In genomic region chr10:110642204-110642979, GRCh38 we compare ENCODE assay signal across 12 cellular contexts. TPM values are rescaled to one million over a fixed set of nuclear protein-coding genes. Genes with fewer than 3 reads are reported as not detected.
A peak's percentile ranks its signal among the peaks of the same experiment; 100 is the strongest.
DNase-seq lines count a peak whose midpoint lies in the region; ATAC-seq and TF ChIP-seq lines count a peak whose summit lies in the region.
"Had no signal": no experiment of that assay in that cellular context is flagged by ENCODE, and none has a peak within 500 bp of the region (broad histone marks: within the 10 kb centered on the region; RNA-seq: fewer than 3 reads in every experiment).

No MANE protein-coding gene starts in this region.

- no peak overlapping the region for H3K27ac ChIP-seq in breast epithelium

- no peak overlapping the region for H3K27ac Mint-ChIP-seq in MCF 10A (ENCODE audit: low read depth, unreplicated experiment)
- no peak overlapping the region for H3K27ac Mint-ChIP-seq in activated B cell treated with CpG ODN at 0.5 μM for 24 hours
- no peak overlapping the region for H3K27ac Mint-ChIP-seq in stimulated activated memory B cell treated with anti-CD40 and anti-IgM and Interleukin-4, amounts not matched to agents 10 μg/mL and 1 μg/mL and 100 μg/mL, for 72 hours

- H3K9ac ChIP-seq in iPS-15b (ENCODE audit: low read depth, low read length), result peak overlapping the region; percentile 3

- peak overlapping the region; percentile 34 for H3K4me3 Mint-ChIP-seq in MCF 10A (ENCODE audit: unreplicated experiment)
- H3K4me3 Mint-ChIP-seq in activated B cell treated with CpG ODN at 0.5 μM for 24 hours, result peak overlapping the region; percentile 70
- peak overlapping the region; percentile 62 for H3K4me3 Mint-ChIP-seq in stimulated activated memory B cell treated with anti-CD40 and anti-IgM and Interleukin-4, amounts not matched to agents 10 μg/mL and 1 μg/mL and 100 μg/mL, for 72 hours

- no TSS peak for BruUV-seq in MCF 10A (replicated peaks; lab: Mats Ljungman, UMichigan)

- peaks cover 10% of the 10 kb centered on the region for H3K4me1 Mint-ChIP-seq in MCF 10A (ENCODE audit: insufficient read depth, unreplicated experiment)
- peaks cover 17% of the 10 kb centered on the region for H3K4me1 Mint-ChIP-seq in activated B cell treated with CpG ODN at 0.5 μM for 24 hours
- H3K4me1 Mint-ChIP-seq in stimulated activated memory B cell treated with anti-CD40 and anti-IgM and Interleukin-4, amounts not matched to agents 10 μg/mL and 1 μg/mL and 100 μg/mL, for 72 hours, result peaks cover 25% of the 10 kb centered on the region

- no peak for ATAC-seq in activated B cell treated with CpG ODN at 0.5 μM for 24 hours (ENCODE audit: low read depth)
- ATAC-seq in stimulated activated memory B cell treated with anti-CD40 and anti-IgM and Interleukin-4, amounts not matched to agents 10 μg/mL and 1 μg/mL and 100 μg/mL, for 72 hours, result no peak
- ATAC-seq in GM18505 (IDR thresholded peaks at IDR 0.05; ENCODE audit: unreplicated experiment), result no peak
- no peak for ATAC-seq in GM21360 (IDR thresholded peaks at IDR 0.05; ENCODE audit: unreplicated experiment)

- TF ChIP-seq POLR2A in breast epithelium (IDR thresholded peaks at IDR 0.05), result no peak
- TF ChIP-seq POLR2A in GM18505 (IDR thresholded peaks at IDR 0.05; ENCODE audit: borderline replicate concordance, extremely low read depth, insufficient read depth, insufficient read length), result no peak

- H3K36me3 ChIP-seq in breast epithelium (no peaks in the 10 kb centered on the region), iPS-15b (ENCODE audit: control insufficient read depth, insufficient read depth, low read length) (no peaks in the 10 kb centered on the region)

- CTCF ChIA-PET in MCF 10A (lab: Yijun Ruan, JAX) (interaction anchor here (0.6 to 1.2 kb wide), 4 partner anchors 30 to 551 kb away, joined by 3 to 6 read pairs (median 4); no protein-coding TSS in a partner anchor), activated B cell treated with CpG ODN at 0.5 μM for 24 hours (lab: Charles Lee) (interaction anchor here (1.9 kb wide), 1 partner anchor 30 kb away, joined by 5 read pairs; no protein-coding TSS in a partner anchor)

- intact Hi-C loops in MCF 10A (cut with micrococcal nuclease), result no loop called here
- intact Hi-C loops in breast epithelium (cut with DNase I; ENCODE audit: low total_unique reads), result no loop called here
- intact Hi-C loops in activated B cell treated with CpG ODN at 0.5 μM for 24 hours (cut with micrococcal nuclease), result no loop called here

- H3K4me3 ChIP-seq in breast epithelium (no peak overlapping the region), iPS-15b (ENCODE audit: low read depth, low read length) (peak overlapping the region; percentile 71)

- no peaks in the 10 kb centered on the region for H3K36me3 Mint-ChIP-seq in MCF 10A (ENCODE audit: insufficient read depth, unreplicated experiment)
- no peaks in the 10 kb centered on the region for H3K36me3 Mint-ChIP-seq in activated B cell treated with CpG ODN at 0.5 μM for 24 hours (ENCODE audit: low read depth)
- H3K36me3 Mint-ChIP-seq in stimulated activated memory B cell treated with anti-CD40 and anti-IgM and Interleukin-4, amounts not matched to agents 10 μg/mL and 1 μg/mL and 100 μg/mL, for 72 hours, result no peaks in the 10 kb centered on the region

- H3K9me3 Mint-ChIP-seq in MCF 10A (ENCODE audit: unreplicated experiment), result no peaks in the 10 kb centered on the region
- no peaks in the 10 kb centered on the region for H3K9me3 Mint-ChIP-seq in activated B cell treated with CpG ODN at 0.5 μM for 24 hours
- H3K9me3 Mint-ChIP-seq in stimulated activated memory B cell treated with anti-CD40 and anti-IgM and Interleukin-4, amounts not matched to agents 10 μg/mL and 1 μg/mL and 100 μg/mL, for 72 hours, result no peaks in the 10 kb centered on the region

- H3K27me3 Mint-ChIP-seq in MCF 10A (ENCODE audit: insufficient read depth, unreplicated experiment) (peaks cover 29% of the 10 kb centered on the region), activated B cell treated with CpG ODN at 0.5 μM for 24 hours (peaks cover 48% of the 10 kb centered on the region)
- H3K27me3 Mint-ChIP-seq in stimulated activated memory B cell treated with anti-CD40 and anti-IgM and Interleukin-4, amounts not matched to agents 10 μg/mL and 1 μg/mL and 100 μg/mL, for 72 hours, result peaks cover 51% of the 10 kb centered on the region

- DNase-seq in MCF 10A (ENCODE audit: unreplicated experiment), result no peak
- no peak for DNase-seq in breast epithelium (ENCODE audit: low spot score in 2 of 2)
- no peak for DNase-seq in activated B cell treated with CpG ODN at 0.5 μM for 24 hours
- no peak for DNase-seq in pons (ENCODE audit: low spot score)
- DNase-seq: GF-D8, hippocampal formation, NCI-H1092 treated with DMSO at 0.1 percent for 48 hours, NCI-H524 treated with DMSO at 0.1 percent for 48 hours had no signal

- POLR2A ChIA-PET in MCF 10A (lab: Yijun Ruan, JAX) (interaction anchor here (0.6 to 1.4 kb wide), 3 partner anchors 10 to 797 kb away, joined by 3 to 10 read pairs (median 3); no protein-coding TSS in a partner anchor), activated B cell treated with CpG ODN at 0.5 μM for 24 hours (lab: Charles Lee) (interaction anchor here (1.0 kb wide), 1 partner anchor 16 kb away, joined by 3 read pairs; no protein-coding TSS in a partner anchor)

- peaks cover 5 to 8% of the 10 kb centered on the region in 2 donors for H3K4me1 ChIP-seq in breast epithelium
- peaks cover 23% of the 10 kb centered on the region for H3K4me1 ChIP-seq in iPS-15b (ENCODE audit: control insufficient read depth, insufficient read depth, low read length)

- H3K27me3 ChIP-seq in breast epithelium, result peaks cover 11 to 53% of the 10 kb centered on the region in 2 donors
- peaks cover 53% of the 10 kb centered on the region for H3K27me3 ChIP-seq in iPS-15b (ENCODE audit: control insufficient read depth, insufficient read depth, low read length)

- H3K9me3 ChIP-seq in breast epithelium (no peaks in the 10 kb centered on the region), iPS-15b (ENCODE audit: control insufficient read depth, insufficient read depth, low read length) (no peaks in the 10 kb centered on the region)

- TF ChIP-seq CTCF in MCF 10A (IDR thresholded peaks at IDR 0.05; ENCODE audit: unreplicated experiment) (no peak), breast epithelium (IDR thresholded peaks at IDR 0.05) (no peak), activated B cell treated with CpG ODN at 0.5 μM for 24 hours (IDR thresholded peaks at IDR 0.05) (no peak)

RNA-seq across cellular contexts. Expression of gene RBM20, which starts 1.7 kb away (rescaled TPM):
- total RNA-seq in MCF 10A (2022) (not detected in 2 replicates), breast epithelium (1 to 10 TPM in 2 of 3 donors, under 1 TPM in 1; 0.48 to 3.1 (median 1.6) TPM), activated B cell treated with CpG ODN at 0.5 μM for 24 hours (0.02 TPM in 2 replicates)
